Comparison of ENCODE assay signal across 20 cellular contexts in genomic region chr13:108728370-108728769, GRCh38.
DNase-seq lines count a peak whose midpoint lies in the region; ATAC-seq and TF ChIP-seq lines count a peak whose summit lies in the region.
"Had no signal": no experiment of that assay in that cellular context is flagged by ENCODE, and none has a peak within 500 bp of the region (broad histone marks: within the 10 kb centered on the region; RNA-seq: fewer than 3 reads in every experiment).

No MANE protein-coding gene starts in this region.

- no peaks in the 10 kb centered on the region for H3K36me3 Mint-ChIP-seq in Calu3 (ENCODE audit: insufficient read depth, unreplicated experiment)
- H3K36me3 Mint-ChIP-seq: activated naive CD8-positive, alpha-beta T cell treated with anti-CD3 and anti-CD28 coated beads for 36 hours; mesothelial cell of epicardium had no signal

- POLR2A ChIA-PET in OCI-LY7 (lab: Charles Lee): no interaction called here

- no peaks in the 10 kb centered on the region for H4K20me1 ChIP-seq in OCI-LY7 (ENCODE audit: insufficient read depth, low read length)

- peaks cover 24% of the 10 kb centered on the region for H3K27me3 ChIP-seq in BE2C
- H3K27me3 ChIP-seq: Peyer's patch, uterus had no signal

- no TSS peak for BruUV-seq in OCI-LY7 (replicated peaks; lab: Mats Ljungman, UMichigan)
- no TSS peak for BruUV-seq in Calu3 (replicated peaks; lab: Mats Ljungman, UMichigan)

- no peak overlapping the region for H3K4me3 Mint-ChIP-seq in Calu3 (ENCODE audit: low read depth, unreplicated experiment)
- H3K4me3 Mint-ChIP-seq: activated CD4-positive, alpha-beta T cell treated with anti-CD3 and anti-CD28 coated beads, Interleukin-2, amount 10 ng/mL, durations not matched to agents 24 days and 14 days; activated naive CD8-positive, alpha-beta T cell treated with anti-CD3 and anti-CD28 coated beads for 36 hours; mesothelial cell of epicardium had no signal

- no peaks in the 10 kb centered on the region for H3K27me3 Mint-ChIP-seq in Calu3 (ENCODE audit: unreplicated experiment)
- H3K27me3 Mint-ChIP-seq: activated CD4-positive, alpha-beta T cell treated with anti-CD3 and anti-CD28 coated beads, Interleukin-2, amount 10 ng/mL, durations not matched to agents 24 days and 14 days; activated naive CD8-positive, alpha-beta T cell treated with anti-CD3 and anti-CD28 coated beads for 36 hours had no signal

- no peaks in the 10 kb centered on the region for H3K4me1 Mint-ChIP-seq in Calu3 (ENCODE audit: low read depth, unreplicated experiment)
- H3K4me1 Mint-ChIP-seq: activated CD4-positive, alpha-beta T cell treated with anti-CD3 and anti-CD28 coated beads, Interleukin-2, amount 10 ng/mL, durations not matched to agents 24 days and 14 days; activated naive CD8-positive, alpha-beta T cell treated with anti-CD3 and anti-CD28 coated beads for 36 hours; mesothelial cell of epicardium had no signal

- H3K4me2 ChIP-seq in OCI-LY7 (ENCODE audit: low read length): no peak overlapping the region

- DNase-seq in BE2C (peak; percentile 14), HT-29 (ENCODE audit: low spot score) (peak; percentile 58), OCI-LY7 (ENCODE audit: low spot score) (peak; percentile 0), iPS DF 4.7 (ENCODE audit: extremely low read depth, low spot score) (peak; percentile 81), putamen (ENCODE audit: low spot score) (no peak), Calu3 (no peak)
- DNase-seq: activated CD4-positive, alpha-beta T cell treated with anti-CD3 and anti-CD28 coated beads, Interleukin-2, amount 10 ng/mL, durations not matched to agents 24 days and 14 days; activated naive CD8-positive, alpha-beta T cell treated with anti-CD3 and anti-CD28 coated beads for 36 hours; DMS 273 treated with DMSO at 0.1 percent for 48 hours; foreskin fibroblast; NCI-H1092; NCI-H345; Peyer's patch; stimulated activated naive CD8-positive, alpha-beta T cell treated with anti-CD3 and anti-CD28 coated beads, Interleukin-15, Interleukin-2, amounts not matched to agents 100 U/mL and 50 U/mL, for 24 hours; T-helper 2 cell; uterus had no signal

- H3K36me3 ChIP-seq in BE2C (no peaks in the 10 kb centered on the region), OCI-LY7 (ENCODE audit: insufficient read depth, low read length) (no peaks in the 10 kb centered on the region)
- H3K36me3 ChIP-seq: Peyer's patch, uterus had no signal

- H3K4me1 ChIP-seq in BE2C (no peaks in the 10 kb centered on the region), OCI-LY7 (ENCODE audit: insufficient read depth, low read length, poor library complexity, severe bottlenecking) (no peaks in the 10 kb centered on the region)
- H3K4me1 ChIP-seq: Peyer's patch, uterus had no signal

- no peaks in the 10 kb centered on the region for H3K9me3 Mint-ChIP-seq in Calu3 (ENCODE audit: low read depth, unreplicated experiment)
- H3K9me3 Mint-ChIP-seq: activated CD4-positive, alpha-beta T cell treated with anti-CD3 and anti-CD28 coated beads, Interleukin-2, amount 10 ng/mL, durations not matched to agents 24 days and 14 days; activated naive CD8-positive, alpha-beta T cell treated with anti-CD3 and anti-CD28 coated beads for 36 hours; mesothelial cell of epicardium had no signal

- CTCF ChIA-PET in OCI-LY7 (lab: Charles Lee; ENCODE audit: unreplicated experiment): no interaction called here
- CTCF ChIA-PET in Calu3 (lab: Charles Lee): no interaction called here

- ATAC-seq in HG03095 (IDR thresholded peaks at IDR 0.05; ENCODE audit: unreplicated experiment) (no peak), GM18868 (IDR thresholded peaks at IDR 0.05; ENCODE audit: unreplicated experiment) (no peak)
- ATAC-seq: stimulated activated naive CD8-positive, alpha-beta T cell treated with anti-CD3 and anti-CD28 coated beads, Interleukin-15, Interleukin-2, amounts not matched to agents 100 U/mL and 50 U/mL, for 24 hours had no signal

- peak; percentile 63 for TF ChIP-seq CTCF in BE2C (IDR thresholded peaks at IDR 0.05; ENCODE audit: low read depth, low read length)
- 0 out of 2 replicates have a peak, but pooled peaks have one; percentile 16 for TF ChIP-seq CTCF in OCI-LY7 (conservative IDR thresholded peaks at IDR 0.05; ENCODE audit: low read length)
- no peak for TF ChIP-seq CTCF in Calu3 (IDR thresholded peaks at IDR 0.05; ENCODE audit: unreplicated experiment)

- H3K79me2 ChIP-seq in OCI-LY7 (ENCODE audit: insufficient read depth, low read depth, low read length): no peaks in the 10 kb centered on the region

- H3K4me3 ChIP-seq in BE2C (ENCODE audit: low read depth, low read length) (no peak overlapping the region), OCI-LY7 (ENCODE audit: low read depth, low read length, poor library complexity, severe bottlenecking) (no peak overlapping the region)
- H3K4me3 ChIP-seq: Peyer's patch, skin epidermis, uterus had no signal

- no peaks in the 10 kb centered on the region for H3K9me2 ChIP-seq in OCI-LY7 (ENCODE audit: insufficient read depth, low read length)

- no peak overlapping the region for H2AFZ ChIP-seq in OCI-LY7 (ENCODE audit: low read length)

- intact Hi-C loops in OCI-LY7 (cut with micrococcal nuclease; ENCODE audit: unreplicated experiment) (no loop called here), Calu3 (cut with micrococcal nuclease; ENCODE audit: unreplicated experiment) (no loop called here)

- no peak overlapping the region for H3K27ac Mint-ChIP-seq in Calu3 (ENCODE audit: unreplicated experiment)
- H3K27ac Mint-ChIP-seq: activated CD4-positive, alpha-beta T cell treated with anti-CD3 and anti-CD28 coated beads, Interleukin-2, amount 10 ng/mL, durations not matched to agents 24 days and 14 days; activated naive CD8-positive, alpha-beta T cell treated with anti-CD3 and anti-CD28 coated beads for 36 hours; mesothelial cell of epicardium had no signal

- H3K9me3 ChIP-seq in BE2C (no peaks in the 10 kb centered on the region), OCI-LY7 (ENCODE audit: low read length) (no peaks in the 10 kb centered on the region)
- H3K9me3 ChIP-seq: Peyer's patch, uterus had no signal

- no peak overlapping the region for H3K27ac ChIP-seq in OCI-LY7 (ENCODE audit: low read depth, low read length, poor library complexity, severe bottlenecking)
- H3K27ac ChIP-seq: Peyer's patch, skin epidermis, uterus had no signal

Comparison
In these comparisons a context has a peak if more than half of its experiments do, and no peak if none do; other contexts are left out.
1. DNase-seq: peak in BE2C (single experiment), HT-29 (single experiment), OCI-LY7 (single experiment) and iPS DF 4.7 (single experiment); none in putamen (single experiment) and Calu3 (single experiment).